30 cellular contexts compared by ENCODE assay signal in the genomic region with DNA sequence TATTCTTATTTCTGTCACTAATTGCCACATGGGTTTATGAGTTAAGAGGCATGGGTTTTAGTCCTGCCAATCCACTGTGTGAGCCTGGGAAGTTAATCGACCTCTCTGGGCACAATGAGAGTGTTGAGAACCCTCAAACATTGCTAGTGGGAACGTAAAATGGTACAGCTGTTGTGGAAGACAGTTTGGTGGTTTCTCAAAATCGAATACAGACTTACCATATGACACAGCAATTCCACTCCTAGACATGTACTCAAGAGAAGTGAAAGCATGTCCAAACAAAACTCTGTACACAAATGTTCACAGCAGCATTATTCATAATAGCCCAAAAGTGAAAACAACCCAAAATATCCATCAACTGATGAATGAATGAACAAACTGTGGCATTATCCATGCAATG.
"Had no signal": no experiment of that assay in that cellular context is flagged by ENCODE, and none has a peak within 500 bp of the region (broad histone marks: within the 10 kb centered on the region; RNA-seq: fewer than 3 reads in every experiment).

No MANE protein-coding gene starts in this region.

- H3K36me3 ChIP-seq: ascending aorta, breast epithelium had no signal

- H3K4me1 ChIP-seq: ascending aorta, breast epithelium had no signal

- H3K4me3 ChIP-seq: ascending aorta, breast epithelium had no signal

- FAIRE-seq: colon, endometrium, endothelial cell of umbilical vein, frontal cortex had no signal

- H3K27me3 ChIP-seq: ascending aorta, breast epithelium had no signal

- DNase-seq: activated B cell treated with CpG ODN at 0.5 μM for 24 hours; activated CD4-positive, alpha-beta memory T cell treated with anti-CD3 and anti-CD28 coated beads, Interleukin-2, amount 10 ng/mL, durations not matched to agents 7 days and 5 days; activated CD4-positive, alpha-beta T cell treated with anti-CD3 and anti-CD28 coated beads for 36 hours; activated CD4-positive, alpha-beta T cell treated with anti-CD3 and anti-CD28 coated beads, Interleukin-2, amount 10 ng/mL, durations not matched to agents 7 days and 5 days; activated CD4-positive, alpha-beta T cell treated with anti-CD3 and anti-CD28 coated beads, Interleukin-2, amount 50 U/mL, for 4 hours; activated CD4-positive, CD25-positive, alpha-beta regulatory T cell treated with anti-CD3 and anti-CD28 coated beads, Interleukin-2, amount 50 U/mL, for 72 hours; activated CD8-positive, alpha-beta memory T cell treated with anti-CD3 and anti-CD28 coated beads, Interleukin-2, amount 50 U/mL, for 48 hours; activated gamma-delta T cell; activated naive CD4-positive, alpha-beta T cell; activated naive CD4-positive, alpha-beta T cell treated with anti-CD3 and anti-CD28 coated beads, Interleukin-2, amount 10 ng/mL, durations not matched to agents 7 days and 5 days; activated naive CD8-positive, alpha-beta T cell treated with anti-CD3 and anti-CD28 coated beads, Interleukin-2, amount 10 ng/mL, durations not matched to agents 7 days and 5 days; activated T-cell treated with anti-CD3 and anti-CD28 coated beads for 4 hours; activated T-cell treated with anti-CD3 and anti-CD28 coated beads, Interleukin-2, amount 50 U/mL, for 24 hours; activated T-cell treated with anti-CD3 and anti-CD28 coated beads, Interleukin-2, amount 50 U/mL, for 72 hours; cortex of kidney; effector CD8-positive, alpha-beta T cell; foreskin fibroblast; head of caudate nucleus; T-helper 1 cell; T-helper 17 cell; T1000; WERI-Rb-1 had no signal

- H3K27ac ChIP-seq: ascending aorta, breast epithelium, WERI-Rb-1 had no signal

- ATAC-seq: activated CD4-positive, alpha-beta T cell treated with anti-CD3 and anti-CD28 coated beads for 36 hours; activated naive CD4-positive, alpha-beta T cell treated with anti-CD3 and anti-CD28 coated beads, Interleukin-2, amount 50 U/mL, for 72 hours; activated T-cell treated with anti-CD3 and anti-CD28 coated beads, Interleukin-2, amount 50 U/mL, for 72 hours; esophagus mucosa; T-helper 17 cell had no signal

- H3K9me3 ChIP-seq: ascending aorta, breast epithelium had no signal
